1 cellular context compared by ENCODE assay signal in genomic region chr2:28768422-28768821, GRCh38.
TF ChIP-seq lines count a peak whose summit lies in the region.

No MANE protein-coding gene starts in this region.

TF ChIP-seq in K562, 482 proteins besides CTCF, POLR2A, EP300 and RAD21:
- TF ChIP-seq ZNF12 (CRISPR knock-in tag; IDR thresholded peaks at IDR 0.05) = peak; percentile 94
- TF ChIP-seq PTRF (tag; IDR thresholded peaks at IDR 0.05) = no peak
TF ChIP-seq in K562: peak in this region for 1.
